In genomic region chrX:45070116-45071007, GRCh38 we compare ENCODE assay signal across 8 cellular contexts.
A peak's percentile ranks its signal among the peaks of the same experiment; 100 is the strongest.
DNase-seq lines count a peak whose midpoint lies in the region; ATAC-seq and TF ChIP-seq lines count a peak whose summit lies in the region.

No MANE protein-coding gene starts in this region.

- H3K9me3 ChIP-seq in Panc1 (ENCODE audit: control insufficient read depth, insufficient read depth, low read depth, low read length) = no peaks in the 10 kb centered on the region
- no peaks in the 10 kb centered on the region for H3K9me3 ChIP-seq in lung (ENCODE audit: control insufficient read depth in 2 of 2, insufficient read depth in 1 of 2, low read length in 1 of 2)

- intact Hi-C loops in Panc1 (cut with micrococcal nuclease; ENCODE audit: unreplicated experiment) = no loop called here

- H3K4me3 ChIP-seq in Panc1 (ENCODE audit: low read depth in 2 of 2, low read length in 2 of 2) (no peak overlapping the region), lung (no peak overlapping the region)

- H3K9me3 Mint-ChIP-seq in chondrocyte (ENCODE audit: low read depth) = peaks cover 2% of the 10 kb centered on the region

- H3K4me3 Mint-ChIP-seq in chondrocyte (ENCODE audit: unreplicated experiment) = no peak overlapping the region

- ATAC-seq in HG03342 (IDR thresholded peaks at IDR 0.05; ENCODE audit: unreplicated experiment) = peak; percentile 55
- no peak for ATAC-seq in Panc1
- ATAC-seq in lung (ENCODE audit: insufficient read depth, low FRiP score) = peak; percentile 58

- H3K36me3 ChIP-seq in Panc1 (ENCODE audit: control insufficient read depth, insufficient read depth, low read length) (peaks cover 4% of the 10 kb centered on the region; the same call in 1 of the 2 replicates), lung (ENCODE audit: control insufficient read depth in 2 of 2, insufficient read depth in 2 of 2, low read length in 2 of 2) (peaks cover 3 to 7% of the 10 kb centered on the region in 2 donors)

- H3K27me3 Mint-ChIP-seq in chondrocyte (ENCODE audit: low read depth) = no peaks in the 10 kb centered on the region

- CTCF ChIA-PET in Panc1 (lab: Charles Lee) = interaction anchor here (0.6 to 0.9 kb wide), 3 partner anchors 27 to 485 kb away, joined by 4 to 10 read pairs (median 8); no protein-coding TSS in a partner anchor

- POLR2A ChIA-PET in Panc1 (lab: Charles Lee) = no interaction called here

- H3K4me1 ChIP-seq in Panc1 (ENCODE audit: control insufficient read depth, insufficient read depth, low read length) = no peaks in the 10 kb centered on the region; the same call in 1 of the 2 replicates
- H3K4me1 ChIP-seq in lung (ENCODE audit: control insufficient read depth in 2 of 2, insufficient read depth in 2 of 2, low read length in 2 of 2) = peaks cover 2% of the 10 kb centered on the region in 2 donors

- H3K4me1 Mint-ChIP-seq in chondrocyte (ENCODE audit: low read depth) = peaks cover 10% of the 10 kb centered on the region

- in situ Hi-C loops in Panc1 (cut with HindIII; ENCODE audit: low pct_unique_long_range_greater_than_20kb, low sequenced_read_pairs) = no loop called here

- H3K27me3 ChIP-seq in Panc1 (ENCODE audit: control insufficient read depth, insufficient read depth, low read length) (no peaks in the 10 kb centered on the region), lung (ENCODE audit: control insufficient read depth, insufficient read depth) (no peaks in the 10 kb centered on the region)

- BruUV-seq in Panc1 (replicated peaks; lab: Mats Ljungman, UMichigan) = no TSS peak

- TF ChIP-seq CTCF in Panc1 (IDR thresholded peaks at IDR 0.05) = peak; percentile 69
- TF ChIP-seq CTCF in chondrocyte (IDR thresholded peaks at IDR 0.05) = peak; percentile 81
- TF ChIP-seq CTCF in lung (IDR thresholded peaks at IDR 0.05; ENCODE audit: control extremely low read depth, extremely low read depth) = peak; percentile 46

- H3K27ac ChIP-seq in Panc1 (ENCODE audit: low read length) (no peak overlapping the region), lung (ENCODE audit: low read depth in 1 of 2, low read length in 1 of 2) (peak overlapping the region in 1 of 2 donors; percentile 17)

- 25 to 29% methylated on average over 2 of the region's 2 CpGs for WGBS in lung, 2 donors

- DNase-seq in SIG-M5 treated with dmso at 0.1 percent for 504 hours (lab: John Stamatoyannopoulos, UW; ENCODE audit: unreplicated experiment) (peak; percentile 9), SIG-M5 (lab: John Stamatoyannopoulos, UW) (no peak), Panc1 (ENCODE audit: low read depth, low spot score) (peak; percentile 41), chondrocyte (ENCODE audit: low spot score) (no peak), lung (ENCODE audit: low spot score) (no peak), cortex of kidney (lab: John Stamatoyannopoulos, UW) (no peak)
- no peak for DNase-seq in stimulated activated CD8-positive, alpha-beta memory T cell treated with anti-CD3 and anti-CD28 coated beads, Interleukin-4, amount 100 ng/mL, for 48 hours

- no peak overlapping the region for H3K27ac Mint-ChIP-seq in chondrocyte (ENCODE audit: unreplicated experiment)

- H3K36me3 Mint-ChIP-seq in chondrocyte (ENCODE audit: low read depth) = peaks cover 1% of the 10 kb centered on the region

Comparison
In these comparisons a context has a peak if more than half of its experiments do, and no peak if none do; other contexts are left out.
1. DNase-seq: peak in SIG-M5 treated with dmso at 0.1 percent for 504 hours (single experiment) and Panc1 (single experiment); none in SIG-M5 (single experiment), chondrocyte (single experiment), lung (single experiment), cortex of kidney (single experiment) and stimulated activated CD8-positive, alpha-beta memory T cell treated with anti-CD3 and anti-CD28 coated beads, Interleukin-4, amount 100 ng/mL, for 48 hours (single experiment).
2. Peak in every context shown above with its lines, with median percentiles within 50 percentile points of each other: CTCF ChIP-seq.